Comparison of ENCODE assay signal across 9 cellular contexts in the genomic region with DNA sequence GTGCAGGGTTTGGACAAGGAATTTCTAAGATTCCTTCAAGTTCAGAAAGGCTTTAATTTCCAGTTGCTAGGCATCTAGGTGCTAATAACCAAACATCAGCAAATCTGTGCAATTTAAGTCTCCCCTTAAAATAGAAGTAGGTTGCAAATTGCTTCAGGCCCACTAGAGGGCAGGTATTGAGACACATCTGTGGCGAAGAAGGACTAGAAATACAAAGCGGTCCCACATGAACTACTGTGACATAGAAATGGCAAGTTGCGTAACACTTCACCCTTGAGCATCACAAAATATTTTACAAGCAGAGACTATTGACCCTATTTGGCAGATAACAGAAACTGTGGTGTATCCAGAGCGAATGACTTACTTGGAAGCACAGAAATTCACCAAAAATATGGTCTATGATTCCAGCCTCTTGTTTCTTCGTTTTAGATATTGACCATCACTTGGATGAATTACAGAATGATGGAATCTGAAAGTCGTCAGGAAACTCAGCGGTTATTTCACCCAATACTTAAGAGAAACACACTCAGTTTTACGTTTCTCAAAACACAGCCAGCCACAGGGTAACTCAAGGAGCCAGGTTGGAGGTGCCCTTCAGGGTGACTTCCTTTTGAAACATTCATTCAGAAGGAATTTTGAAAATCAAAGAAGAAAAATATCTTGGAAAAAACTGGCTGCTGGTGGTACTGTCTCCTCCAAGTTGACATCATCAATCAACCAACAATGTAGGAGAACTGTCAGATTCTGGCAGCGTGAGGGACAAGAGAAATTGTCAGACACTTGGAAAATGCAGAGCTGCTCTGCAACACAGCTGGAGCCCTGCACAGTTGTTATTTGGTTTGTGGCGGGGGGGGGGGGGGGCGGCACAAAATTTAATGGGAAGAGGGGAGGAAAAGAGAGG.
DNase-seq lines count a peak whose midpoint lies in the region; ATAC-seq and TF ChIP-seq lines count a peak whose summit lies in the region.
"Had no signal": no experiment of that assay in that cellular context is flagged by ENCODE, and none has a peak within 500 bp of the region (broad histone marks: within the 10 kb centered on the region; RNA-seq: fewer than 3 reads in every experiment).

No MANE protein-coding gene starts in this region.

- H3K9ac ChIP-seq in NT2/D1 (ENCODE audit: insufficient read length, low read depth) = no peak overlapping the region

- DNase-seq in Daoy (ENCODE audit: low read depth) (peak; percentile 37), NT2/D1 (ENCODE audit: low read depth, low spot score) (peak; percentile 23), fibroblast of villous mesenchyme (ENCODE audit: low read depth) (peak; percentile 2), NCI-H2171 (lab: John Stamatoyannopoulos, UW) (no peak), esophagus squamous epithelium (lab: John Stamatoyannopoulos, UW) (no peak)
- DNase-seq: naive B cell had no signal

- H3K27me3 ChIP-seq in NT2/D1 (ENCODE audit: insufficient read depth, insufficient read length) (no peaks in the 10 kb centered on the region), gastroesophageal sphincter (no peaks in the 10 kb centered on the region), esophagus squamous epithelium (no peaks in the 10 kb centered on the region)

- H3K4me1 ChIP-seq in NT2/D1 (ENCODE audit: insufficient read depth, insufficient read length) (no peaks in the 10 kb centered on the region), gastroesophageal sphincter (no peaks in the 10 kb centered on the region), esophagus squamous epithelium (no peaks in the 10 kb centered on the region)

- intact Hi-C loops in esophagus squamous epithelium (cut with DNase I) = no loop called here

- H3K36me3 ChIP-seq in NT2/D1 (ENCODE audit: insufficient read depth, insufficient read length, low read length) = no peaks in the 10 kb centered on the region
- H3K36me3 ChIP-seq in gastroesophageal sphincter = no peaks in the 10 kb centered on the region
- no peaks in the 10 kb centered on the region for H3K36me3 ChIP-seq in esophagus squamous epithelium

- H3K4me3 ChIP-seq in NT2/D1 (ENCODE audit: insufficient read length, low read depth) (no peak overlapping the region), fibroblast of villous mesenchyme (ENCODE audit: low read depth, low read length) (no peak overlapping the region), gastroesophageal sphincter (no peak overlapping the region), esophagus squamous epithelium (no peak overlapping the region)

- H3K27ac ChIP-seq in gastroesophageal sphincter (no peak overlapping the region), esophagus squamous epithelium (no peak overlapping the region)

- TF ChIP-seq EP300 in gastroesophageal sphincter (IDR thresholded peaks at IDR 0.05) = no peak

- H3K9me3 ChIP-seq in NT2/D1 (ENCODE audit: insufficient read depth, low read length) (no peaks in the 10 kb centered on the region), gastroesophageal sphincter (no peaks in the 10 kb centered on the region), esophagus squamous epithelium (no peaks in the 10 kb centered on the region)

- no peak for TF ChIP-seq POLR2A in gastroesophageal sphincter (IDR thresholded peaks at IDR 0.05)
- TF ChIP-seq POLR2A in esophagus squamous epithelium (IDR thresholded peaks at IDR 0.05) = no peak

- no peak for TF ChIP-seq CTCF in fibroblast of villous mesenchyme (IDR thresholded peaks at IDR 0.05; ENCODE audit: insufficient read depth, low read depth, low read length)
- no peak for TF ChIP-seq CTCF in gastroesophageal sphincter (IDR thresholded peaks at IDR 0.05)
- peak in 2 of 6 experiments; percentile 13 to 20 for TF ChIP-seq CTCF in esophagus squamous epithelium (IDR thresholded peaks at IDR 0.05)

- ATAC-seq in GM21786 (IDR thresholded peaks at IDR 0.05; ENCODE audit: unreplicated experiment) (peak; percentile 55), gastroesophageal sphincter (no peak), HG03175 (IDR thresholded peaks at IDR 0.05; ENCODE audit: unreplicated experiment) (no peak)

- 50 to 53% methylated on average over 10 of the region's 11 CpGs for WGBS in gastroesophageal sphincter (ENCODE audit: low coverage in 1 of 2), 2 donors
- 51 to 62% methylated on average over 9 to 10 of the region's 11 CpGs for WGBS in esophagus squamous epithelium, 2 donors

Comparison
In these comparisons a context has a peak if more than half of its experiments do, and no peak if none do; other contexts are left out.
1. DNase-seq: peak in Daoy (single experiment), NT2/D1 (single experiment) and fibroblast of villous mesenchyme (single experiment); none in NCI-H2171 (single experiment) and esophagus squamous epithelium (single experiment).